ENCODE assay signal across 1 cellular context in genomic region chr16:4097826-4098240, GRCh38.
A peak's percentile ranks its signal among the peaks of the same experiment; 100 is the strongest.
TF ChIP-seq lines count a peak whose summit lies in the region.

No MANE protein-coding gene starts in this region.

TF ChIP-seq in HEK293, 187 proteins besides CTCF, POLR2A, EP300 and RAD21 (continued from another document):
- TF ChIP-seq PRDM10 (tag by site-specific recombination; IDR thresholded peaks at IDR 0.05) = peak; percentile 89
